In the genomic region with DNA sequence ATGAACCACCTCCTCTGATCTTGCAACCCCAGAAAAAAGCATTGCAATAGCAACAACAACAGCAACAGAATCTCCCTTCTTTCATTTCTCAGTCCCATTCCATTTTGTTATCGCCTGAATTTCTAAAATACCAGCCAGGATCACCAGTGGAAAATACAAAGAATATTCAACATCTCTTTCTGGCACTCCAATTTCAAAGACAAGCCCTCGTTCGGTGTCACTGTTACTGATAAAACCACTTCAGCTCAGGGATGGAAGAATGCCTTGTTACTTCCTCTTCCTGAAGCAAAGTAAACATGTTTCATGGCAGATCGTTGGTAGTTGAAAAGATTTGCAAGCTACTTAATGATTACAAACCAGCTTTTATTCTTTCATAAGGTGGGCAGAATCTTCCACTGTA, we compare ENCODE assay signal across 20 cellular contexts.
"Had no signal": no experiment of that assay in that cellular context is flagged by ENCODE, and none has a peak within 500 bp of the region (broad histone marks: within the 10 kb centered on the region; RNA-seq: fewer than 3 reads in every experiment).

No MANE protein-coding gene starts in this region.

- H3K27ac ChIP-seq: adrenal gland, body of pancreas, colonic mucosa, left lung, testis, transverse colon had no signal

- DNase-seq: activated CD4-positive, alpha-beta T cell treated with anti-CD3 and anti-CD28 coated beads for 36 hours; activated CD4-positive, CD25-positive, alpha-beta regulatory T cell; activated naive CD4-positive, alpha-beta T cell treated with Interleukin-2 at 50 U/mL for 16 hours; activated naive CD8-positive, alpha-beta T cell treated with anti-CD3 and anti-CD28 coated beads for 36 hours; activated T-cell treated with anti-CD3 and anti-CD28 coated beads for 4 hours; activated T-cell treated with anti-CD3 and anti-CD28 coated beads, Interleukin-2, amount 50 U/mL, for 72 hours; adrenal gland; aorta; body of pancreas; cerebellar nuclear complex; colonic mucosa; effector CD8-positive, alpha-beta T cell; left lung; mesendoderm; right cardiac atrium; stimulated activated CD4-positive, alpha-beta T cell treated with anti-CD3 and anti-CD28 coated beads, Interleukin-2, amount 100 ng/mL, for 48 hours; stimulated activated naive CD8-positive, alpha-beta T cell treated with anti-CD3 and anti-CD28 coated beads, Interleukin-15, Interleukin-2, amounts not matched to agents 100 U/mL and 50 U/mL, for 24 hours; T-helper 9 cell; testis; transverse colon had no signal
